Comparison of ENCODE assay signal across 8 cellular contexts in genomic region chr1:10796029-10796944, GRCh38. TPM values are rescaled to one million over a fixed set of nuclear protein-coding genes. Genes with fewer than 3 reads are reported as not detected.
DNase-seq lines count a peak whose midpoint lies in the region; ATAC-seq and TF ChIP-seq lines count a peak whose summit lies in the region.

Gene CASZ1, minus strand, starts transcription at chr1:10796646. Its CDS starts 102,757 bp downstream, at chr1:10693889.

- H2AFZ ChIP-seq in parathyroid adenoma: peak within 1 kb of the TSS; percentile 46

- no peak within 1 kb of the TSS for H3K9ac ChIP-seq in parathyroid adenoma

- intact Hi-C loops in ascending aorta (cut with DNase I) (loop anchor here (5.0 kb wide), 5 partner anchors 69 to 284 kb away; no protein-coding TSS in a partner anchor), left ventricle myocardium superior (cut with micrococcal nuclease) (no loop called here)

- H3K4me3 Mint-ChIP-seq in activated CD8-positive, alpha-beta memory T cell treated with anti-CD3 and anti-CD28 coated beads, Interleukin-2, amount 10 ng/mL, durations not matched to agents 7 days and 5 days: peak within 1 kb of the TSS; percentile 71

- H3K27ac ChIP-seq in ascending aorta (peak within 1 kb of the TSS in 1 of 2 donors; percentile 46), parathyroid adenoma (no peak within 1 kb of the TSS)

- no peaks in the 10 kb centered on the region for H3K36me3 ChIP-seq in ascending aorta
- H3K36me3 ChIP-seq in parathyroid adenoma (ENCODE audit: control insufficient read depth, insufficient read depth, low read length): no peaks in the 10 kb centered on the region

- peaks cover 12% of the 10 kb centered on the region for H3K4me1 Mint-ChIP-seq in activated CD8-positive, alpha-beta memory T cell treated with anti-CD3 and anti-CD28 coated beads, Interleukin-2, amount 10 ng/mL, durations not matched to agents 7 days and 5 days

- ATAC-seq in activated CD8-positive, alpha-beta memory T cell treated with anti-CD3 and anti-CD28 coated beads, Interleukin-2, amount 10 ng/mL, durations not matched to agents 7 days and 5 days: no peak
- ATAC-seq in left ventricle myocardium superior (peak; percentile 59), GM19395 (IDR thresholded peaks at IDR 0.05; ENCODE audit: unreplicated experiment) (no peak)

- H3K4me3 ChIP-seq in ascending aorta (peak within 1 kb of the TSS; percentile 65 to 74), parathyroid adenoma (ENCODE audit: low read depth, low read length) (peak within 1 kb of the TSS; percentile 54)

- H3K79me2 ChIP-seq in parathyroid adenoma: no peaks in the 10 kb centered on the region

- DNase-seq in activated CD8-positive, alpha-beta memory T cell treated with anti-CD3 and anti-CD28 coated beads, Interleukin-2, amount 10 ng/mL, durations not matched to agents 7 days and 5 days: no peak
- no peak for DNase-seq in activated CD8-positive, alpha-beta memory T cell treated with anti-CD3 and anti-CD28 coated beads, Interleukin-2, amount 50 U/mL, for 48 hours
- DNase-seq in NCI-H2227 treated with DMSO at 0.1 percent for 48 hours (lab: John Stamatoyannopoulos, UW): peak; percentile 85
- peak in 1 of 2 donors; percentile 83 for DNase-seq in ascending aorta (ENCODE audit: low spot score in 2 of 2)
- DNase-seq in left ventricle myocardium superior: peak; percentile 86
- DNase-seq in activated CD4-positive, CD25-positive, alpha-beta regulatory T cell (lab: John Stamatoyannopoulos, UW): no peak

- H3K27me3 ChIP-seq in ascending aorta: no peaks in the 10 kb centered on the region
- no peaks in the 10 kb centered on the region for H3K27me3 ChIP-seq in parathyroid adenoma (ENCODE audit: control insufficient read depth, insufficient read depth, low read length)

- CTCF ChIA-PET in activated CD8-positive, alpha-beta memory T cell treated with anti-CD3 and anti-CD28 coated beads, Interleukin-2, amount 10 ng/mL, durations not matched to agents 7 days and 5 days (lab: Charles Lee): interaction anchor here (0.6 kb wide), 2 partner anchors 253 to 881 kb away, joined by 3 read pairs; no protein-coding TSS in a partner anchor

- H3K4me1 ChIP-seq in ascending aorta: peaks cover 6 to 28% of the 10 kb centered on the region in 2 donors
- H3K4me1 ChIP-seq in parathyroid adenoma: no peaks in the 10 kb centered on the region

- H3K36me3 Mint-ChIP-seq in activated CD8-positive, alpha-beta memory T cell treated with anti-CD3 and anti-CD28 coated beads, Interleukin-2, amount 10 ng/mL, durations not matched to agents 7 days and 5 days: no peaks in the 10 kb centered on the region

- no peaks in the 10 kb centered on the region for H3K9me3 Mint-ChIP-seq in activated CD8-positive, alpha-beta memory T cell treated with anti-CD3 and anti-CD28 coated beads, Interleukin-2, amount 10 ng/mL, durations not matched to agents 7 days and 5 days (ENCODE audit: low read depth)

- no peak within 1 kb of the TSS for H3K27ac Mint-ChIP-seq in activated CD8-positive, alpha-beta memory T cell treated with anti-CD3 and anti-CD28 coated beads, Interleukin-2, amount 10 ng/mL, durations not matched to agents 7 days and 5 days

- TF ChIP-seq CTCF in ascending aorta (IDR thresholded peaks at IDR 0.05) (no peak), parathyroid adenoma (IDR thresholded peaks at IDR 0.05) (no peak)

- peaks cover 79% of the 10 kb centered on the region for H3K27me3 Mint-ChIP-seq in activated CD8-positive, alpha-beta memory T cell treated with anti-CD3 and anti-CD28 coated beads, Interleukin-2, amount 10 ng/mL, durations not matched to agents 7 days and 5 days

- peak within 1 kb of the TSS; percentile 81 for H3K4me2 ChIP-seq in parathyroid adenoma (ENCODE audit: low read length)

- H3K9me3 ChIP-seq in ascending aorta: no peaks in the 10 kb centered on the region
- no peaks in the 10 kb centered on the region for H3K9me3 ChIP-seq in parathyroid adenoma (ENCODE audit: control insufficient read depth, low read length)

RNA-seq across cellular contexts. Expression of gene CASZ1, which starts in this region (rescaled TPM):
- total RNA-seq in activated CD8-positive, alpha-beta memory T cell treated with anti-CD3 and anti-CD28 coated beads, Interleukin-2, amount 10 ng/mL, durations not matched to agents 7 days and 5 days: 10 to 100 TPM in 1 of 2 experiments, 1 to 10 TPM in 1; 8.8 to 16.3 TPM
- total RNA-seq in ascending aorta (25.8 TPM), left ventricle myocardium superior (57.8 TPM)

Comparison
In these comparisons a context has a peak if more than half of its experiments do, and no peak if none do; other contexts are left out.
1. DNase-seq: peak in NCI-H2227 treated with DMSO at 0.1 percent for 48 hours (single experiment) and left ventricle myocardium superior (single experiment); none in activated CD8-positive, alpha-beta memory T cell treated with anti-CD3 and anti-CD28 coated beads, Interleukin-2, amount 10 ng/mL, durations not matched to agents 7 days and 5 days (single experiment), activated CD8-positive, alpha-beta memory T cell treated with anti-CD3 and anti-CD28 coated beads, Interleukin-2, amount 50 U/mL, for 48 hours (single experiment) and activated CD4-positive, CD25-positive, alpha-beta regulatory T cell (0 of 4).